Comparison of ENCODE assay signal across 11 cellular contexts in genomic region chr16:1778200-1779179, GRCh38. TPM values are rescaled to one million over a fixed set of nuclear protein-coding genes. Genes with fewer than 3 reads are reported as not detected.
A peak's percentile ranks its signal among the peaks of the same experiment; 100 is the strongest.
DNase-seq lines count a peak whose midpoint lies in the region; ATAC-seq and TF ChIP-seq lines count a peak whose summit lies in the region.
"Had no signal": no experiment of that assay in that cellular context is flagged by ENCODE, and none has a peak within 500 bp of the region (broad histone marks: within the 10 kb centered on the region; RNA-seq: fewer than 3 reads in every experiment).

No MANE protein-coding gene starts in this region.

- H3K4me3 ChIP-seq in BLaER1 (no peak overlapping the region), NT2/D1 (ENCODE audit: insufficient read length, low read depth) (no peak overlapping the region), foreskin fibroblast (ENCODE audit: low read depth in 1 of 2, low read length in 2 of 2) (no peak overlapping the region)

- no peaks in the 10 kb centered on the region for H3K27me3 ChIP-seq in BLaER1
- H3K27me3 ChIP-seq in NT2/D1 (ENCODE audit: insufficient read depth, insufficient read length), result no peaks in the 10 kb centered on the region

- no peak for ATAC-seq in activated T-helper 17 cell treated with anti-CD3 and anti-CD28 coated beads, Interleukin-2, amount 50 U/mL, for 72 hours (replicated peaks)
- ATAC-seq in HG03342 (IDR thresholded peaks at IDR 0.05; ENCODE audit: unreplicated experiment), result no peak

- no peak overlapping the region for H3K4me3 Mint-ChIP-seq in activated T-helper 17 cell treated with anti-CD3 and anti-CD28 coated beads, Interleukin-2, amount 50 U/mL, for 72 hours

- DNase-seq in NT2/D1 (ENCODE audit: low read depth, low spot score) (no peak), foreskin fibroblast (peak; percentile 63 to 82), SIG-M5 treated with dmso at 0.1 percent for 504 hours (lab: John Stamatoyannopoulos, UW; ENCODE audit: unreplicated experiment) (no peak)
- DNase-seq: activated CD4-positive, alpha-beta T cell treated with anti-CD3 and anti-CD28 coated beads, Interleukin-2, amount 50 U/mL, for 4 hours; C1 segment of cervical spinal cord; GF-D8; midbrain; retina had no signal

- no peak overlapping the region for H3K27ac ChIP-seq in BLaER1

- H3K36me3 ChIP-seq in BLaER1 (peaks cover 66% of the 10 kb centered on the region), NT2/D1 (ENCODE audit: insufficient read depth, insufficient read length, low read length) (peaks cover 72% of the 10 kb centered on the region)

- H3K27ac Mint-ChIP-seq in activated T-helper 17 cell treated with anti-CD3 and anti-CD28 coated beads, Interleukin-2, amount 50 U/mL, for 72 hours, result no peak overlapping the region

- peaks cover 7% of the 10 kb centered on the region for H3K36me3 Mint-ChIP-seq in activated T-helper 17 cell treated with anti-CD3 and anti-CD28 coated beads, Interleukin-2, amount 50 U/mL, for 72 hours (ENCODE audit: low read depth)

- H3K27me3 Mint-ChIP-seq in activated T-helper 17 cell treated with anti-CD3 and anti-CD28 coated beads, Interleukin-2, amount 50 U/mL, for 72 hours, result no peaks in the 10 kb centered on the region

- no peak for TF ChIP-seq CTCF in foreskin fibroblast (IDR thresholded peaks at IDR 0.05; ENCODE audit: low read depth, low read length)

- H3K9me3 Mint-ChIP-seq in activated T-helper 17 cell treated with anti-CD3 and anti-CD28 coated beads, Interleukin-2, amount 50 U/mL, for 72 hours, result no peaks in the 10 kb centered on the region

- H3K9ac ChIP-seq in BLaER1, result peak overlapping the region; percentile 15; the same call in 1 of the 2 replicates
- peak overlapping the region; percentile 42 for H3K9ac ChIP-seq in NT2/D1 (ENCODE audit: insufficient read length, low read depth)

- no peaks in the 10 kb centered on the region for H3K4me1 Mint-ChIP-seq in activated T-helper 17 cell treated with anti-CD3 and anti-CD28 coated beads, Interleukin-2, amount 50 U/mL, for 72 hours

- H3K4me2 ChIP-seq in BLaER1, result no peak overlapping the region

- H3K4me1 ChIP-seq in BLaER1, result peaks cover 50% of the 10 kb centered on the region
- peaks cover 30% of the 10 kb centered on the region for H3K4me1 ChIP-seq in NT2/D1 (ENCODE audit: insufficient read depth, insufficient read length)

- peaks cover 94% of the 10 kb centered on the region for H4K20me1 ChIP-seq in BLaER1

- H3K9me3 ChIP-seq in BLaER1, result no peaks in the 10 kb centered on the region
- no peaks in the 10 kb centered on the region for H3K9me3 ChIP-seq in NT2/D1 (ENCODE audit: insufficient read depth, low read length)

RNA-seq across cellular contexts. Expression of gene SPSB3, which starts 3.9 kb away (rescaled TPM):
- total RNA-seq in activated T-helper 17 cell treated with anti-CD3 and anti-CD28 coated beads, Interleukin-2, amount 50 U/mL, for 72 hours, result 10 to 100 TPM; 20.3 to 21.1 TPM

RNA-seq across cellular contexts. Expression of gene NUBP2, which starts 4.3 kb away (rescaled TPM):
- 10 to 100 TPM; 32.6 to 58.8 TPM for total RNA-seq in activated T-helper 17 cell treated with anti-CD3 and anti-CD28 coated beads, Interleukin-2, amount 50 U/mL, for 72 hours

RNA-seq across cellular contexts. Expression of gene MRPS34, which starts 5.6 kb away (rescaled TPM):
- 100 to 1,000 TPM in 1 of 2 donors, 10 to 100 TPM in 1; 80.8 to 190 TPM for total RNA-seq in activated T-helper 17 cell treated with anti-CD3 and anti-CD28 coated beads, Interleukin-2, amount 50 U/mL, for 72 hours

RNA-seq across cellular contexts. Expression of gene EME2, which starts 5.9 kb away (rescaled TPM):
- 10 to 100 TPM; 37.6 to 39.6 TPM for total RNA-seq in activated T-helper 17 cell treated with anti-CD3 and anti-CD28 coated beads, Interleukin-2, amount 50 U/mL, for 72 hours

RNA-seq across cellular contexts. Expression of gene NME3, which starts 7.1 kb away (rescaled TPM):
- 10 to 100 TPM; 39.3 to 39.9 TPM for total RNA-seq in activated T-helper 17 cell treated with anti-CD3 and anti-CD28 coated beads, Interleukin-2, amount 50 U/mL, for 72 hours

Comparison
In these comparisons a context has a peak if more than half of its experiments do, and no peak if none do; other contexts are left out.
1. DNase-seq: peak in foreskin fibroblast (2 of 2); none in NT2/D1 (single experiment) and SIG-M5 treated with dmso at 0.1 percent for 504 hours (single experiment).